In genomic region chr1:150730130-150730721, GRCh38 we compare ENCODE assay signal across 25 cellular contexts. TPM values are rescaled to one million over a fixed set of nuclear protein-coding genes. Genes with fewer than 3 reads are reported as not detected.
"Had no signal": no experiment of that assay in that cellular context is flagged by ENCODE, and none has a peak within 500 bp of the region (broad histone marks: within the 10 kb centered on the region; RNA-seq: fewer than 3 reads in every experiment).

No MANE protein-coding gene starts in this region.

- ATAC-seq: activated T-cell treated with anti-CD3 and anti-CD28 coated beads, Interleukin-2, amount 50 U/mL, for 72 hours; heart right ventricle; left ventricle myocardium superior; stimulated activated naive CD8-positive, alpha-beta T cell treated with anti-CD3 and anti-CD28 coated beads, Interleukin-15, Interleukin-2, amounts not matched to agents 100 U/mL and 50 U/mL, for 24 hours had no signal

- H3K4me1 ChIP-seq: ascending aorta, heart right ventricle, tibial nerve had no signal

- H3K4me1 Mint-ChIP-seq: activated naive CD4-positive, alpha-beta T cell treated with anti-CD3 and anti-CD28 coated beads, Interleukin-2, amount 50 U/mL, for 24 hours; nephron had no signal

- H3K4me3 ChIP-seq: ascending aorta, coronary artery, heart right ventricle, tibial nerve had no signal

- H3K36me3 ChIP-seq: ascending aorta had no signal

- FAIRE-seq: endometrium, urothelium cell line had no signal

- H3K27ac ChIP-seq: ascending aorta, coronary artery, heart right ventricle, tibial nerve had no signal

- H3K4me3 Mint-ChIP-seq: activated naive CD4-positive, alpha-beta T cell treated with anti-CD3 and anti-CD28 coated beads, Interleukin-2, amount 50 U/mL, for 24 hours; activated T-cell treated with anti-CD3 and anti-CD28 coated beads, Interleukin-2, amount 50 U/mL, for 72 hours; nephron; T-helper 1 cell treated with Interleukin-12 subunit alpha and Interleukin-12 subunit beta and Interleukin-4 antibody, amounts not matched to agents 30 μg/mL and 1 μg/mL, for 36 hours had no signal

- H3K9me3 ChIP-seq: ascending aorta, heart right ventricle, tibial nerve had no signal

- DNase-seq: activated CD4-positive, alpha-beta T cell treated with anti-CD3 and anti-CD28 coated beads, Interleukin-2, amount 50 U/mL, for 1 hour; activated CD4-positive, CD25-positive, alpha-beta regulatory T cell treated with anti-CD3 and anti-CD28 coated beads, Interleukin-2, amount 50 U/mL, for 72 hours; activated effector memory CD4-positive, alpha-beta T cell treated with anti-CD3 and anti-CD28 coated beads, Interleukin-2, amount 50 U/mL, for 16 hours; activated T-cell treated with anti-CD3 and anti-CD28 coated beads, Interleukin-2, amount 50 U/mL, for 72 hours; erythroblast; heart right ventricle; left ventricle myocardium superior; occipital lobe; posterior cingulate gyrus; stimulated activated CD4-positive, alpha-beta T cell treated with anti-CD3 and anti-CD28 coated beads, Interleukin-12 subunit alpha, Interleukin-12 subunit beta, amount 100 ng/mL, for 4 hours; stimulated activated CD4-positive, alpha-beta T cell treated with anti-CD3 and anti-CD28 coated beads, Interleukin-1b, Interleukin-23, amount 100 ng/mL, for 48 hours; stimulated activated CD8-positive, alpha-beta memory T cell treated with anti-CD3 and anti-CD28 coated beads, Interleukin-4, amount 100 ng/mL, for 48 hours; stimulated activated naive CD8-positive, alpha-beta T cell treated with anti-CD3 and anti-CD28 coated beads, Interleukin-15, Interleukin-2, amounts not matched to agents 100 U/mL and 50 U/mL, for 24 hours; substantia nigra had no signal

- H3K9me3 Mint-ChIP-seq: activated naive CD4-positive, alpha-beta T cell treated with anti-CD3 and anti-CD28 coated beads, Interleukin-2, amount 50 U/mL, for 24 hours; activated T-cell treated with anti-CD3 and anti-CD28 coated beads, Interleukin-2, amount 50 U/mL, for 72 hours; nephron; T-helper 1 cell treated with Interleukin-12 subunit alpha and Interleukin-12 subunit beta and Interleukin-4 antibody, amounts not matched to agents 30 μg/mL and 1 μg/mL, for 36 hours had no signal

- H3K27me3 Mint-ChIP-seq: activated naive CD4-positive, alpha-beta T cell treated with anti-CD3 and anti-CD28 coated beads, Interleukin-2, amount 50 U/mL, for 24 hours had no signal

- H3K27me3 ChIP-seq: ascending aorta, heart right ventricle, tibial nerve had no signal

- H3K27ac Mint-ChIP-seq: activated naive CD4-positive, alpha-beta T cell treated with anti-CD3 and anti-CD28 coated beads, Interleukin-2, amount 50 U/mL, for 24 hours; activated T-cell treated with anti-CD3 and anti-CD28 coated beads, Interleukin-2, amount 50 U/mL, for 72 hours; nephron; T-helper 1 cell treated with Interleukin-12 subunit alpha and Interleukin-12 subunit beta and Interleukin-4 antibody, amounts not matched to agents 30 μg/mL and 1 μg/mL, for 36 hours had no signal

RNA-seq across cellular contexts. Expression of gene HORMAD1, which starts 9.5 kb away (rescaled TPM):
- total RNA-seq: activated CD8-positive, alpha-beta memory T cell treated with anti-CD3 and anti-CD28 coated beads for 36 hours; ascending aorta; kidney epithelial cell; renal cortical epithelial cell had no signal
